Comparison of ENCODE assay signal across 18 cellular contexts in genomic region chr3:40681658-40682055, GRCh38.
DNase-seq lines count a peak whose midpoint lies in the region; ATAC-seq and TF ChIP-seq lines count a peak whose summit lies in the region.
"Had no signal": no experiment of that assay in that cellular context is flagged by ENCODE, and none has a peak within 500 bp of the region (broad histone marks: within the 10 kb centered on the region; RNA-seq: fewer than 3 reads in every experiment).

No MANE protein-coding gene starts in this region.

- H3K36me3 ChIP-seq in mammary epithelial cell (ENCODE audit: insufficient read depth, low read length): no peaks in the 10 kb centered on the region
- no peaks in the 10 kb centered on the region for H3K36me3 ChIP-seq in SJCRH30

- DNase-seq in GM12865 (ENCODE audit: low read depth) (peak; percentile 8), LHCN-M2 (ENCODE audit: low read depth) (peak; percentile 11), mammary epithelial cell (peak; percentile 74), memory B cell (ENCODE audit: low spot score in 2 of 2) (no peak), lower leg skin (ENCODE audit: low spot score in 2 of 2) (no peak), SJCRH30 (no peak)
- DNase-seq: activated CD4-positive, alpha-beta memory T cell treated with anti-CD3 and anti-CD28 coated beads for 36 hours; activated naive CD4-positive, alpha-beta T cell; amniotic stem cell; left ventricle myocardium superior; NCI-H524 treated with DMSO at 0.1 percent for 48 hours; T-helper 9 cell had no signal

- dilution Hi-C loops in mammary epithelial cell (cut with HindIII; ENCODE audit: low sequenced_read_pairs): no loop called here

- no peak overlapping the region for H3K4me3 Mint-ChIP-seq in memory B cell
- H3K4me3 Mint-ChIP-seq: activated CD4-positive, alpha-beta memory T cell treated with anti-CD3 and anti-CD28 coated beads for 36 hours; neural crest cell; WTC11 had no signal

- no peaks in the 10 kb centered on the region for H3K9me3 Mint-ChIP-seq in memory B cell
- H3K9me3 Mint-ChIP-seq: activated CD4-positive, alpha-beta memory T cell treated with anti-CD3 and anti-CD28 coated beads for 36 hours; neural crest cell; WTC11 had no signal

- no peak overlapping the region for H3K4me2 ChIP-seq in mammary epithelial cell (ENCODE audit: insufficient read depth, low read depth, low read length)

- in situ Hi-C loops in mammary epithelial cell (cut with MboI; ENCODE audit: low sequenced_read_pairs in 2 of 2): no loop called here

- H3K9ac ChIP-seq in mammary epithelial cell (ENCODE audit: insufficient read depth, low read length): no peak overlapping the region

- CTCF ChIA-PET in mammary epithelial cell (lab: Charles Lee; ENCODE audit: low non-redundant PET): no interaction called here

- WGBS in mammary epithelial cell (ENCODE audit: low coverage, missing lambda C conversion rate): 33% methylated on average over 1 of the region's 1 CpG
- WGBS in lower leg skin, 2 donors: 52 to 55% methylated on average over 1 of the region's 1 CpG

- H2AFZ ChIP-seq in mammary epithelial cell (ENCODE audit: low read depth, low read length): peak overlapping the region; percentile 18

- peaks cover 2% of the 10 kb centered on the region for H3K27me3 Mint-ChIP-seq in memory B cell

- H3K79me2 ChIP-seq in mammary epithelial cell (ENCODE audit: insufficient read depth, low read length): no peaks in the 10 kb centered on the region

- H3K27ac Mint-ChIP-seq in memory B cell: peak overlapping the region; percentile 35
- H3K27ac Mint-ChIP-seq: activated CD4-positive, alpha-beta memory T cell treated with anti-CD3 and anti-CD28 coated beads for 36 hours; WTC11 had no signal

- H3K27ac ChIP-seq in mammary epithelial cell (ENCODE audit: insufficient read depth, low read depth, low read length) (no peak overlapping the region), SJCRH30 (no peak overlapping the region)
- H3K27ac ChIP-seq: HL-60 had no signal

- peak; percentile 17 for ATAC-seq in memory B cell (ENCODE audit: low read depth)
- no peak for ATAC-seq in HG02885 (IDR thresholded peaks at IDR 0.05; ENCODE audit: poor library complexity, unreplicated experiment)
- ATAC-seq in HG03565 (IDR thresholded peaks at IDR 0.05; ENCODE audit: unreplicated experiment): no peak
- ATAC-seq: HepG2, WTC11 had no signal

- BruUV-seq in mammary epithelial cell (replicated peaks; lab: Mats Ljungman, UMichigan): no TSS peak

- H3K9me3 ChIP-seq in mammary epithelial cell (replicated peaks; ENCODE audit: insufficient read depth, low read length): no peaks in the 10 kb centered on the region
- H3K9me3 ChIP-seq in SJCRH30 (replicated peaks): no peaks in the 10 kb centered on the region

- H3K4me1 ChIP-seq in mammary epithelial cell (ENCODE audit: insufficient read depth, low read length) (peaks cover 20% of the 10 kb centered on the region), SJCRH30 (no peaks in the 10 kb centered on the region)

- H3K4me3 ChIP-seq in GM12865 (ENCODE audit: low read depth, low read length) (no peak overlapping the region), mammary epithelial cell (replicated peaks in 1 of 3; ENCODE audit: insufficient read depth in 1 of 3, low read depth in 2 of 3, low read length in 3 of 3) (no peak overlapping the region), lower leg skin (ENCODE audit: low read depth, poor library complexity, severe bottlenecking) (no peak overlapping the region), SJCRH30 (no peak overlapping the region)

- peaks cover 25% of the 10 kb centered on the region for H3K4me1 Mint-ChIP-seq in memory B cell

- H3K27me3 ChIP-seq in mammary epithelial cell (ENCODE audit: insufficient read depth, low read length): no peaks in the 10 kb centered on the region
- no peaks in the 10 kb centered on the region for H3K27me3 ChIP-seq in SJCRH30

- H4K20me1 ChIP-seq in mammary epithelial cell (ENCODE audit: insufficient read depth, low read length): no peaks in the 10 kb centered on the region

- intact Hi-C loops in mammary epithelial cell (cut with micrococcal nuclease) (loop anchor here (5.0 kb wide), 1 partner anchor 99 kb away; no protein-coding TSS in a partner anchor), lower leg skin (cut with DNase I; ENCODE audit: low total_unique reads) (no loop called here)

- no peak for TF ChIP-seq POLR2A in lower leg skin (IDR thresholded peaks at IDR 0.05)

- H3K36me3 Mint-ChIP-seq in memory B cell: peaks cover 2% of the 10 kb centered on the region
- H3K36me3 Mint-ChIP-seq: activated CD4-positive, alpha-beta memory T cell treated with anti-CD3 and anti-CD28 coated beads for 36 hours; WTC11 had no signal

- TF ChIP-seq CTCF in GM12865 (IDR thresholded peaks at IDR 0.05; ENCODE audit: insufficient read depth, low read depth, low read length, missing control alignments) (no peak), mammary epithelial cell (conservative IDR thresholded peaks at IDR 0.05 in 1 of 2, IDR thresholded peaks at IDR 0.05 in 1 of 2; ENCODE audit: extremely low read depth in 1 of 2, insufficient read depth in 1 of 2, low read depth in 1 of 2, low read length in 2 of 2) (no peak), lower leg skin (IDR thresholded peaks at IDR 0.05) (no peak)

Comparison
In these comparisons a context has a peak if more than half of its experiments do, and no peak if none do; other contexts are left out.
1. DNase-seq: peak in GM12865 (single experiment), LHCN-M2 (single experiment) and mammary epithelial cell (single experiment); none in memory B cell (0 of 2), lower leg skin (0 of 2) and SJCRH30 (0 of 2).